In genomic region chr2:227325056-227325823, GRCh38 we compare ENCODE assay signal across 8 cellular contexts. TPM values are rescaled to one million over a fixed set of nuclear protein-coding genes. Genes with fewer than 3 reads are reported as not detected.
A peak's percentile ranks its signal among the peaks of the same experiment; 100 is the strongest.
DNase-seq lines count a peak whose midpoint lies in the region; ATAC-seq and TF ChIP-seq lines count a peak whose summit lies in the region.

Gene MFF, plus strand, starts transcription at chr2:227325251. Its CDS starts 5,415 bp downstream, at chr2:227330666.

- peaks cover 31% of the 10 kb centered on the region for H3K4me1 ChIP-seq in PC-3 (ENCODE audit: insufficient read depth, low read length)
- H3K4me1 ChIP-seq in mucosa of descending colon (ENCODE audit: low read depth): peaks cover 13% of the 10 kb centered on the region

- H3K36me3 ChIP-seq in PC-3 (ENCODE audit: low read depth, low read length): no peaks in the 10 kb centered on the region
- H3K36me3 ChIP-seq in mucosa of descending colon (ENCODE audit: low read depth): no peaks in the 10 kb centered on the region

- 0 out of 2 replicates have a peak, but pooled peaks cover 3% of the 10 kb centered on the region for H4K20me1 ChIP-seq in PC-3 (ENCODE audit: low read length)

- TF ChIP-seq CTCF in PC-3 (conservative IDR thresholded peaks at IDR 0.05; ENCODE audit: low read depth, low read length) (peak; percentile 54; the same call in 1 of the 2 replicates), mucosa of descending colon (IDR thresholded peaks at IDR 0.05) (no peak)

- no peaks in the 10 kb centered on the region for H3K9me2 ChIP-seq in PC-3 (replicated peaks; ENCODE audit: low read length)

- peak; percentile 35 for TF ChIP-seq RAD21 in Ishikawa (IDR thresholded peaks at IDR 0.05; ENCODE audit: low read depth)

- POLR2A ChIA-PET in PC-3 (lab: Charles Lee; ENCODE audit: unreplicated experiment): no interaction called here

- peak within 1 kb of the TSS; percentile 86 for H3K4me3 ChIP-seq in PC-3 (ENCODE audit: low read length)
- H3K4me3 ChIP-seq in mucosa of descending colon: peak within 1 kb of the TSS; percentile 94

- peak; percentile 50 for TF ChIP-seq EP300 in Ishikawa (IDR thresholded peaks at IDR 0.05; ENCODE audit: borderline replicate concordance)

- ATAC-seq in GM21576 (IDR thresholded peaks at IDR 0.05; ENCODE audit: unreplicated experiment): peak; percentile 96
- ATAC-seq in PC-3: peak; percentile 82
- ATAC-seq in mucosa of descending colon: peak; percentile 100

- peak within 1 kb of the TSS; percentile 99 for H2AFZ ChIP-seq in PC-3 (ENCODE audit: low read length)

- no TSS peak for BruUV-seq in PC-3 (replicated peaks; lab: Mats Ljungman, UMichigan)

- H3K79me2 ChIP-seq in PC-3 (ENCODE audit: low read length): peaks cover 50% of the 10 kb centered on the region

- no peaks in the 10 kb centered on the region for H3K27me3 ChIP-seq in PC-3 (ENCODE audit: low read length)

- intact Hi-C loops in PC-3 (cut with micrococcal nuclease) (loop anchor here (1.0 to 2.0 kb wide), 2 partner anchors 87 to 194 kb away; no protein-coding TSS in a partner anchor), mucosa of descending colon (cut with DNase I, micrococcal nuclease) (no loop called here)

- H3K27ac ChIP-seq in PC-3 (ENCODE audit: low read length): peak within 1 kb of the TSS; percentile 59
- H3K27ac ChIP-seq in epithelial cell of prostate: peak within 1 kb of the TSS; percentile 86

- H3K9me3 ChIP-seq in PC-3 (ENCODE audit: low read length) (no peaks in the 10 kb centered on the region), mucosa of descending colon (no peaks in the 10 kb centered on the region)

- peak within 1 kb of the TSS; percentile 90 for H3K9ac ChIP-seq in PC-3 (ENCODE audit: low read length)

- H3F3A ChIP-seq in PC-3 (ENCODE audit: low read length, unreplicated experiment): no peaks in the 10 kb centered on the region

- peak; percentile 95 for DNase-seq in DMS53 (lab: John Stamatoyannopoulos, UW)
- peak; percentile 90 for DNase-seq in PC-3
- peak; percentile 92 for DNase-seq in activated T-cell treated with anti-CD3 and anti-CD28 coated beads for 48 hours (ENCODE audit: low read depth)
- DNase-seq in epithelial cell of prostate (ENCODE audit: low read depth, low spot score): peak; percentile 65
- peak; percentile 94 to 96 (median 96) for DNase-seq in mucosa of descending colon
- DNase-seq in stimulated activated CD8-positive, alpha-beta memory T cell treated with anti-CD3 and anti-CD28 coated beads, Interleukin-4, amount 100 ng/mL, for 24 hours (ENCODE audit: low read depth): peak; percentile 89

- H3K4me2 ChIP-seq in PC-3 (ENCODE audit: low read length): peak within 1 kb of the TSS; percentile 88

- CTCF ChIA-PET in PC-3 (lab: Charles Lee): no interaction called here

TF ChIP-seq in Ishikawa, 13 proteins besides CTCF, POLR2A, EP300 and RAD21:
- TF ChIP-seq TCF12 (IDR thresholded peaks at IDR 0.05; ENCODE audit: low read depth): peak; percentile 77; the same call in 1 of the 2 replicates
- peak; percentile 99 for TF ChIP-seq USF1 (IDR thresholded peaks at IDR 0.05)
- no peak for TF ChIP-seq REST (IDR thresholded peaks at IDR 0.05; ENCODE audit: low read depth)
- peak; percentile 89 for TF ChIP-seq TAF1 (IDR thresholded peaks at IDR 0.05; ENCODE audit: low read depth)
- TF ChIP-seq ZBTB7A (IDR thresholded peaks at IDR 0.05; ENCODE audit: low read depth): peak; percentile 90
- peak; percentile 96 for TF ChIP-seq EGR1 (IDR thresholded peaks at IDR 0.05)
- TF ChIP-seq TEAD4 (IDR thresholded peaks at IDR 0.05): peak; percentile 54
- 0 out of 2 replicates have a peak, but pooled peaks have one; percentile 17 for TF ChIP-seq FOXM1 (IDR thresholded peaks at IDR 0.05; ENCODE audit: borderline replicate concordance, low read depth)
- no peak for TF ChIP-seq NFIC (IDR thresholded peaks at IDR 0.05)
- TF ChIP-seq MAX (IDR thresholded peaks at IDR 0.05): peak; percentile 99
- no peak; the same call in 1 of the 2 replicates for TF ChIP-seq CEBPB (IDR thresholded peaks at IDR 0.05)
- TF ChIP-seq YY1 (IDR thresholded peaks at IDR 0.05; ENCODE audit: low read depth): peak; percentile 99
- TF ChIP-seq CREB1 (IDR thresholded peaks at IDR 0.05; ENCODE audit: low read depth): 0 out of 2 replicates have a peak, but pooled peaks have one; percentile 32

RNA-seq across cellular contexts. Expression of gene MFF, which starts in this region (rescaled TPM):
- total RNA-seq in PC-3 (2014; rRNA removed) (85.6 and 103 TPM in 2 replicates), mucosa of descending colon (10 to 100 TPM; 73.3 to 80.2 (median 77.0) TPM)

Comparison
In these comparisons a context has a peak if more than half of its experiments do, and no peak if none do; other contexts are left out.
1. Peak in every context shown above with its lines: DNase-seq, ATAC-seq, H3K4me3 ChIP-seq and H3K27ac ChIP-seq.